14 cellular contexts compared by ENCODE assay signal in the genomic region with DNA sequence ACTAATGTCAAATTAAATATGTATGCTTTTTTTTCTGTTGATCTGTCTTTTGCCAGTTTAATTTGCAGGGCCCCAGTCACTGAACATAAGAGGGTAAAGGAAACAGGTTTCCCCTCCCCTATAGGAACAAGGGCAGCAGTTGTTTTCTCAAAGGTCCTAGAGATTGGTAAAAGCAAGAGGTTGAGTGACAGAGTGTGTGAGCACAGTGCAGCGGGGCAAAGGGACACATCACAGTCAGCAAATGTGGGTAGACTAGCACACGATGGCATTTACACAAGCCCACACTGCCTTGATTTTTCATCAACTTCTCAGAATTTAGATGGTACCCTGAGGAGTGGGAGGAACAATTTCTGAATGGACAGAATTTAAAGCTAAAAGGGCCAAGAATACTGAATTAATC.
"Had no signal": no experiment of that assay in that cellular context is flagged by ENCODE, and none has a peak within 500 bp of the region (broad histone marks: within the 10 kb centered on the region; RNA-seq: fewer than 3 reads in every experiment).

No MANE protein-coding gene starts in this region.

- H3K27ac Mint-ChIP-seq: activated CD4-positive, alpha-beta T cell treated with anti-CD3 and anti-CD28 coated beads, Interleukin-2, amount 10 ng/mL, durations not matched to agents 7 days and 5 days; activated naive CD4-positive, alpha-beta T cell treated with anti-CD3 and anti-CD28 coated beads, Interleukin-2, amount 50 U/mL, for 72 hours; naive B cell; neural progenitor cell; T-helper 1 cell treated with Interleukin-12 subunit alpha and Interleukin-12 subunit beta and Interleukin-4 antibody, amounts not matched to agents 30 μg/mL and 1 μg/mL, for 36 hours had no signal

- ATAC-seq: right lobe of liver had no signal

- H3K27me3 Mint-ChIP-seq: activated CD4-positive, alpha-beta T cell treated with anti-CD3 and anti-CD28 coated beads, Interleukin-2, amount 10 ng/mL, durations not matched to agents 7 days and 5 days had no signal

- H3K4me3 Mint-ChIP-seq: activated CD4-positive, alpha-beta T cell treated with anti-CD3 and anti-CD28 coated beads, Interleukin-2, amount 10 ng/mL, durations not matched to agents 7 days and 5 days; naive B cell; neural progenitor cell; T-helper 1 cell treated with Interleukin-12 subunit alpha and Interleukin-12 subunit beta and Interleukin-4 antibody, amounts not matched to agents 30 μg/mL and 1 μg/mL, for 36 hours had no signal

- H3K9me3 Mint-ChIP-seq: activated CD4-positive, alpha-beta T cell treated with anti-CD3 and anti-CD28 coated beads, Interleukin-2, amount 10 ng/mL, durations not matched to agents 7 days and 5 days; naive B cell; neural progenitor cell; T-helper 1 cell treated with Interleukin-12 subunit alpha and Interleukin-12 subunit beta and Interleukin-4 antibody, amounts not matched to agents 30 μg/mL and 1 μg/mL, for 36 hours had no signal

- H3K36me3 Mint-ChIP-seq: activated naive CD4-positive, alpha-beta T cell treated with anti-CD3 and anti-CD28 coated beads, Interleukin-2, amount 50 U/mL, for 72 hours; naive B cell; neural progenitor cell had no signal

- DNase-seq: activated CD4-positive, alpha-beta T cell treated with anti-CD3 and anti-CD28 coated beads, Interleukin-2, amount 10 ng/mL, durations not matched to agents 7 days and 5 days; activated gamma-delta T cell; cortex of kidney; effector CD4-positive, alpha-beta T cell; foreskin fibroblast; glutamatergic neuron; left ventricle myocardium inferior; naive B cell; ovary; right lobe of liver; transverse colon had no signal
